ENCODE assay signal across 20 cellular contexts in the genomic region with DNA sequence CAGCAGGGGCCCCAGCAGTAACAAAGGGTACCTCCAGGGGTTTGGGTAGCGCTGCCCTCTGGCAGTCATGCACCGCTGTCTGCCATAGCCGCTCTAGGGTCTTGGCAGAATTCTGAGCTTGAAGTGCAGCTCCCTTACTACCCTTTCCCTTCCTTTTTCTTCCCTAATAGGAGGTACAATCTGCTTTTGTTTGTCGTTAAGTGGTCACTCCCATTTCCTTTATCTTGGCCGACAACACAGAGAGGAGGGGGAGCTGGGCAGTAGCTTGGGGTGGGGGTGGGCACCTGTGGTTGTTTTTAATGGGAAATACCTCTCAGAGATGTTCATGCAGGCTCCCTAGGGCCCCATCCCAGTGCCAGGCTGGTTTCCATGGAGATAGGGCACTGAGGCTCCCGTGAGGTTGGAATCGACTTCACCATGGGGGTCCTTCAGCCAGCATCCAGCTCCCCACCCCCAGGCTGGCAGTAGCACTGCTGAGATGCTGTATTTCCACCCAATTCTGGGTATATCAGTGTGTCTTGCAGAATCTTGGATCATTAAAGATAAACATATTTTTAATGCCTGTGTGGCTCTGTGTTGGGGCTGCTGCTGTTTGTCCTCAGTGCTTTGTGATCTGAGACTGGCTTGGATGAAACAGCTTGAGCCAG. TPM values are rescaled to one million over a fixed set of nuclear protein-coding genes. Genes with fewer than 3 reads are reported as not detected.
DNase-seq lines count a peak whose midpoint lies in the region; ATAC-seq and TF ChIP-seq lines count a peak whose summit lies in the region.
"Had no signal": no experiment of that assay in that cellular context is flagged by ENCODE, and none has a peak within 500 bp of the region (broad histone marks: within the 10 kb centered on the region; RNA-seq: fewer than 3 reads in every experiment).

No MANE protein-coding gene starts in this region.

- peak; percentile 15 for DNase-seq in activated CD8-positive, alpha-beta memory T cell treated with anti-CD3 and anti-CD28 coated beads, Interleukin-2, amount 50 U/mL, for 48 hours
- no peak for DNase-seq in activated CD8-positive, alpha-beta memory T cell treated with anti-CD3 and anti-CD28 coated beads, Interleukin-2, amount 50 U/mL, for 4 hours
- DNase-seq in NCI-H2227 (lab: John Stamatoyannopoulos, UW; ENCODE audit: unreplicated experiment) = peak; percentile 87
- peak; percentile 51 for DNase-seq in endodermal cell
- DNase-seq in progenitor cell of endocrine pancreas (ENCODE audit: low spot score, unreplicated experiment) = no peak
- no peak for DNase-seq in natural killer cell treated with Interleukin-12 subunit alpha and Interleukin-12 subunit beta and Interleukin-15 and Interleukin-18, amount 100 ng/mL, for 72 hours (ENCODE audit: low spot score)
- no peak for DNase-seq in COLO829 (ENCODE audit: low spot score)
- no peak for DNase-seq in 8988T
- DNase-seq: activated CD4-positive, alpha-beta T cell treated with anti-CD3 and anti-CD28 coated beads for 36 hours; activated T-cell treated with anti-CD3 and anti-CD28 coated beads, Interleukin-2, amount 50 U/mL, for 1 hour; cerebellar nuclear complex; KG1; NCI-H146; NCI-H446; stimulated activated naive CD8-positive, alpha-beta T cell treated with anti-CD3 and anti-CD28 coated beads, Interleukin-15, Interleukin-2, amounts not matched to agents 100 U/mL and 50 U/mL, for 24 hours had no signal

- peaks cover 25% of the 10 kb centered on the region for H3K4me1 ChIP-seq in endodermal cell (ENCODE audit: control insufficient read depth, insufficient read depth, low read length)
- H3K4me1 ChIP-seq: adrenal gland, SJSA1 had no signal

- H3K27ac ChIP-seq in endodermal cell (ENCODE audit: low read depth, low read length) = peak overlapping the region; percentile 86
- H3K27ac ChIP-seq: C4-2B, SJSA1 had no signal

- no peaks in the 10 kb centered on the region for H3K9me3 Mint-ChIP-seq in endodermal cell
- no peaks in the 10 kb centered on the region for H3K9me3 Mint-ChIP-seq in progenitor cell of endocrine pancreas (ENCODE audit: low read depth)
- H3K9me3 Mint-ChIP-seq in natural killer cell treated with Interleukin-12 subunit alpha and Interleukin-12 subunit beta and Interleukin-15 and Interleukin-18, amount 100 ng/mL, for 72 hours = no peaks in the 10 kb centered on the region
- H3K9me3 Mint-ChIP-seq: T-helper 2 cell treated with Interferon-gamma antibody and Interleukin-4, amounts not matched to agents 5 μg/mL and 100 μg/mL, for 36 hours; type B pancreatic cell had no signal

- ATAC-seq in natural killer cell treated with Interleukin-12 subunit alpha and Interleukin-12 subunit beta and Interleukin-15 and Interleukin-18, amount 100 ng/mL, for 72 hours = no peak
- ATAC-seq: activated CD4-positive, alpha-beta T cell treated with anti-CD3 and anti-CD28 coated beads for 36 hours; stimulated activated naive CD8-positive, alpha-beta T cell treated with anti-CD3 and anti-CD28 coated beads, Interleukin-15, Interleukin-2, amounts not matched to agents 100 U/mL and 50 U/mL, for 24 hours had no signal

- TF ChIP-seq CTCF in endodermal cell (conservative IDR thresholded peaks at IDR 0.05) = peak; percentile 23
- no peak for TF ChIP-seq CTCF in progenitor cell of endocrine pancreas (IDR thresholded peaks at IDR 0.05; ENCODE audit: unreplicated experiment)

- H3K27ac Mint-ChIP-seq in endodermal cell (no peak overlapping the region), progenitor cell of endocrine pancreas (peak overlapping the region; percentile 13)
- no peak overlapping the region for H3K27ac Mint-ChIP-seq in natural killer cell treated with Interleukin-12 subunit alpha and Interleukin-12 subunit beta and Interleukin-15 and Interleukin-18, amount 100 ng/mL, for 72 hours
- H3K27ac Mint-ChIP-seq: activated CD4-positive, alpha-beta T cell treated with anti-CD3 and anti-CD28 coated beads for 36 hours; T-helper 2 cell treated with Interferon-gamma antibody and Interleukin-4, amounts not matched to agents 5 μg/mL and 100 μg/mL, for 36 hours; type B pancreatic cell had no signal

- no peaks in the 10 kb centered on the region for H3K27me3 ChIP-seq in endodermal cell (ENCODE audit: control insufficient read depth, insufficient read depth, low read length, poor library complexity, severe bottlenecking)
- H3K27me3 ChIP-seq: adrenal gland, SJSA1 had no signal

- peaks cover 54% of the 10 kb centered on the region for H3K36me3 ChIP-seq in endodermal cell (ENCODE audit: control insufficient read depth, insufficient read depth, low read length)

- H3K4me3 ChIP-seq in endodermal cell (ENCODE audit: low read length) = no peak overlapping the region
- H3K4me3 ChIP-seq: adrenal gland, SJSA1 had no signal

- no peak overlapping the region for H3K9ac ChIP-seq in endodermal cell (ENCODE audit: extremely low read depth, low read length, poor library complexity, severe bottlenecking)

- 27 to 49% methylated on average over 2 to 7 of the region's 7 CpGs for WGBS in endodermal cell (ENCODE audit: insufficient coverage in 1 of 2, insufficient read length in 1 of 2), 2 experiments

- peaks cover 22% of the 10 kb centered on the region for H3K4me1 Mint-ChIP-seq in endodermal cell
- no peaks in the 10 kb centered on the region for H3K4me1 Mint-ChIP-seq in progenitor cell of endocrine pancreas (ENCODE audit: low read depth)
- no peaks in the 10 kb centered on the region for H3K4me1 Mint-ChIP-seq in natural killer cell treated with Interleukin-12 subunit alpha and Interleukin-12 subunit beta and Interleukin-15 and Interleukin-18, amount 100 ng/mL, for 72 hours (ENCODE audit: low read depth in 2 of 2)

- no peaks in the 10 kb centered on the region for H3K9me3 ChIP-seq in endodermal cell (ENCODE audit: control insufficient read depth, low read length)
- H3K9me3 ChIP-seq: adrenal gland, SJSA1 had no signal

- no peaks in the 10 kb centered on the region for H3K27me3 Mint-ChIP-seq in endodermal cell (ENCODE audit: insufficient read depth)
- H3K27me3 Mint-ChIP-seq in progenitor cell of endocrine pancreas = no peaks in the 10 kb centered on the region
- H3K27me3 Mint-ChIP-seq in natural killer cell treated with Interleukin-12 subunit alpha and Interleukin-12 subunit beta and Interleukin-15 and Interleukin-18, amount 100 ng/mL, for 72 hours = no peaks in the 10 kb centered on the region
- H3K27me3 Mint-ChIP-seq: activated CD4-positive, alpha-beta T cell treated with anti-CD3 and anti-CD28 coated beads for 36 hours; type B pancreatic cell had no signal

- H3K4me3 Mint-ChIP-seq in endodermal cell (no peak overlapping the region), progenitor cell of endocrine pancreas (ENCODE audit: low read depth) (no peak overlapping the region)
- H3K4me3 Mint-ChIP-seq in natural killer cell treated with Interleukin-12 subunit alpha and Interleukin-12 subunit beta and Interleukin-15 and Interleukin-18, amount 100 ng/mL, for 72 hours = no peak overlapping the region
- H3K4me3 Mint-ChIP-seq: activated CD4-positive, alpha-beta T cell treated with anti-CD3 and anti-CD28 coated beads for 36 hours; T-helper 2 cell treated with Interferon-gamma antibody and Interleukin-4, amounts not matched to agents 5 μg/mL and 100 μg/mL, for 36 hours; type B pancreatic cell had no signal

- H3K36me3 Mint-ChIP-seq in endodermal cell (ENCODE audit: low read depth) (peaks cover 58% of the 10 kb centered on the region), progenitor cell of endocrine pancreas (ENCODE audit: insufficient read depth) (peaks cover 11% of the 10 kb centered on the region)
- peaks cover 11% of the 10 kb centered on the region for H3K36me3 Mint-ChIP-seq in natural killer cell treated with Interleukin-12 subunit alpha and Interleukin-12 subunit beta and Interleukin-15 and Interleukin-18, amount 100 ng/mL, for 72 hours

RNA-seq across cellular contexts. Expression of gene CCDC167, which starts 18.6 kb away (rescaled TPM):
- 10 to 100 TPM; 60.4 to 66.1 TPM for total RNA-seq in endodermal cell
- polyA plus RNA-seq in endodermal cell (2013, experiment 1 of 2) = 65.2 TPM
- polyA plus RNA-seq in endodermal cell (2013, experiment 2 of 2) = 71.0 TPM
- total RNA-seq in progenitor cell of endocrine pancreas = 44.1 and 44.9 TPM in 2 replicates
- 10 to 100 TPM; 46.0 to 54.8 TPM for total RNA-seq in natural killer cell treated with Interleukin-12 subunit alpha and Interleukin-12 subunit beta and Interleukin-15 and Interleukin-18, amount 100 ng/mL, for 72 hours

RNA-seq across cellular contexts. Expression of gene CMTR1, which starts 48.1 kb away (rescaled TPM):
- total RNA-seq in endodermal cell = 10 to 100 TPM; 62.0 to 91.6 TPM
- polyA plus RNA-seq in endodermal cell (2013, experiment 1 of 2) = 42.5 TPM
- polyA plus RNA-seq in endodermal cell (2013, experiment 2 of 2) = 40.7 TPM
- 48.0 and 50.5 TPM in 2 replicates for total RNA-seq in progenitor cell of endocrine pancreas
- total RNA-seq in natural killer cell treated with Interleukin-12 subunit alpha and Interleukin-12 subunit beta and Interleukin-15 and Interleukin-18, amount 100 ng/mL, for 72 hours = 10 to 100 TPM; 53.9 to 74.1 TPM

Comparison
In these comparisons a context has a peak if more than half of its experiments do, and no peak if none do; other contexts are left out.
1. DNase-seq: peak in activated CD8-positive, alpha-beta memory T cell treated with anti-CD3 and anti-CD28 coated beads, Interleukin-2, amount 50 U/mL, for 48 hours (single experiment), NCI-H2227 (single experiment) and endodermal cell (single experiment); none in activated CD8-positive, alpha-beta memory T cell treated with anti-CD3 and anti-CD28 coated beads, Interleukin-2, amount 50 U/mL, for 4 hours (single experiment), progenitor cell of endocrine pancreas (single experiment), natural killer cell treated with Interleukin-12 subunit alpha and Interleukin-12 subunit beta and Interleukin-15 and Interleukin-18, amount 100 ng/mL, for 72 hours (single experiment), COLO829 (single experiment) and 8988T (single experiment).